ENCODE assay signal across 1 cellular context in the genomic region with DNA sequence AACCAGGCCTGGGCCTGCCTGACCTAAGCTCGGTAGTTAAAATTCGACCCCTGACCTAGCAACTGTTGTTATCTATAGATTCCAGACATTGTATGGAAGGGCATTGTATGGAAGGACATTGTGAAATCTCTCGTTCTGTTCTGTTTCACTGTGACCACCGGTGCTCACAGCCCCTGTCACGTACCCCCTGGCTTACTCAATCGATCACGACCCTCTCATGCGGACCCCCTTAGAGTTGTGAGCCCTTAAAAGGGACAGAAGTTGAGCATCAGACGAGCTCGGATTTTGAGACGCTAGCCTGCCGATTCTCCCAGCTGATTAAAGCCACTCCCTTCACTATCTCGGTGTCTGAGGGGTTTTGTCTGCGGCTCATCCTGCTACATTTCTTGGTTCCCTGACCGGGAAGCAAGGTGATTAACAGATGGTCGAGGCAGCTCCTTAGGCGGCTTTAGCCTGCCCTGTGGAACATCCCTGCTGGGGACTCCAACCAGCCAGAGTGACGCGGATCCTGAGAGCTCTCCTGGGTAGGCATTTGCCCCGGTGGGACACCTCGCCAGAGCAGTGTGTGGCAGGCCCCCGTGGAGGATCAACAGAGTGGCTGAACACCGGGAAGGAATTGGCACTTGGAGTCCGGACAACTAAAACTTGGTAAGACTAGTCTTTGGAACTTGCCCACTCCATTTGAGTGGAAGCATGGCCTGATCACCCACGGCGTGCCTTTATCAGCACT.
TF ChIP-seq lines count a peak whose summit lies in the region.

No MANE protein-coding gene starts in this region.

TF ChIP-seq in K562, 482 proteins besides CTCF, POLR2A, EP300 and RAD21 (continued from another document):
- TF ChIP-seq, protein P1, sequence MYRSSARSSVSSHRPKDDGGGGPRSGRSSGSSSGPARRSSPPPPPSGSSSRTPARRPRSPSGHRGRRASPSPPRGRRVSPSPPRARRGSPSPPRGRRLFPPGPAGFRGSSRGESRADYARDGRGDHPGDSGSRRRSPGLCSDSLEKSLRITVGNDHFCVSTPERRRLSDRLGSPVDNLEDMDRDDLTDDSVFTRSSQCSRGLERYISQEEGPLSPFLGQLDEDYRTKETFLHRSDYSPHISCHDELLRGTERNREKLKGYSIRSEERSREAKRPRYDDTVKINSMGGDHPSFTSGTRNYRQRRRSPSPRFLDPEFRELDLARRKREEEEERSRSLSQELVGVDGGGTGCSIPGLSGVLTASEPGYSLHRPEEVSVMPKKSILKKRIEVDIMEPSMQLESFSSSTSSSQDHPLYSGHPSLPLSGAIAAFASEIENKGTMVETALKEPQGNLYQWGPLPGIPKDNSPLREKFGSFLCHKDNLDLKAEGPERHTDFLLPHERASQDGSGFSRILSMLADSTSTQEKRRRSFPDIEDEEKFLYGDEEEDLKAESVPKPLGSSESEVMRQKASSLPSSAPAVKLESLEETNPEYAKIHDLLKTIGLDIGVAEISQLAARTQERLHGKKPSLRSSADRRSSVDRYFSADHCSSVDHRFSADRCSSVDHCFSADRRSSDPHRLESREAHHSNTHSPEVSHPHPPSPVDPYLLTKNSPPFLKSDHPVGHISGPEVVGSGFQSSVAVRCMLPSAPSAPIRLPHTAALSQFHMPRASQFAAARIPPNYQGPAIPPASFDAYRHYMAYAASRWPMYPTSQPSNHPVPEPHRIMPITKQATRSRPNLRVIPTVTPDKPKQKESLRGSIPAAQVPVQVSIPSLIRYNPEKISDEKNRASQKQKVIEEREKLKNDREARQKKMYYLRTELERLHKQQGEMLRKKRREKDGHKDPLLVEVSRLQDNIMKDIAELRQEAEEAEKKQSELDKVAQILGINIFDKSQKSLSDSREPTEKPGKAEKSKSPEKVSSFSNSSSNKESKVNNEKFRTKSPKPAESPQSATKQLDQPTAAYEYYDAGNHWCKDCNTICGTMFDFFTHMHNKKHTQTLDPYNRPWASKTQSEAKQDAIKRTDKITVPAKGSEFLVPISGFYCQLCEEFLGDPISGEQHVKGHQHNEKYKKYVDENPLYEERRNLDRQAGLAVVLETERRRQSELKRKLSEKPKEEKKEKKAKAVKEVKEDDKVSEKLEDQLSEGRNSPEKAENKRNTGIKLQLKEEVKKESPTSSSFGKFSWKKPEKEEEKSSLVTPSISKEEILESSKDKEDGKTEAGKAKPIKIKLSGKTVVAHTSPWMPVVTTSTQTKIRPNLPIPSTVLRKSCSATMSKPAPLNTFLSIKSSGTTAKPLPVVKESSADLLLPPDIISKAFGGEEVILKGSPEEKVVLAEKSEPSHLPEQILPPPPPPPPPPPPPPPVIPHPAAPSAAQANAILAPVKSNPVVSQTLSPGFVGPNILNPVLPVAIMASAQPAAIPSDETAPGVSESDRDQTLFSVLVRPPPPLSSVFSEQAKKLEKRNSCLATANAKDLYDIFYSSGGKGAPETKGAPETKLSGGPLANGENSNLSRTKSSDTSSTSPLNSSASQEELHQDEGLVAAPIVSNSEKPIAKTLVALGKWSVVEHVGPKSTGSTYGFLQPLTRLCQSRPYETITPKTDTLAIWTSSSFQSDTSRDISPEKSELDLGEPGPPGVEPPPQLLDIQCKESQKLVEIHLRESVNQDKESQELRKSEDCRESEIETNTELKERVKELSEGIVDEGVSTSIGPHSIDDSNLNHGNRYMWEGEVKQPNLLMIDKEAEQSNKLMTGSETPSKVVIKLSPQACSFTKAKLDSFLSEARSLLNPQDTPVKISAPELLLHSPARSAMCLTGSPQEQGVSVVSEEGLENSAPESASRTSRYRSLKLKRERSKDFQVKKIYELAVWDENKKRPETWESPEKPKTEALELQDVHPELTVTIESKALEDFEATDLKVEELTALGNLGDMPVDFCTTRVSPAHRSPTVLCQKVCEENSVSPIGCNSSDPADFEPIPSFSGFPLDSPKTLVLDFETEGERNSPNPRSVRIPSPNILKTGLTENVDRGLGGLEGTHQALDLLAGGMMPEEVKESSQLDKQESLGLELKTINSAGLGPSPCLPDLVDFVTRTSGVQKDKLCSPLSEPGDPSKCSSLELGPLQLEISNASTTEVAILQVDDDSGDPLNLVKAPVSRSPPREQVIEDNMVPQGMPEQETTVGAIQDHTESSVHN (IDR thresholded peaks at IDR 0.05; ENCODE audit: borderline replicate concordance in 1 of 2, low read depth in 1 of 2) = 0 out of 4 replicates have a peak, but pooled peaks of 1 of the 2 experiments have one; percentile 34
- 0 out of 2 replicates have a peak, but pooled peaks have one; percentile 28 for TF ChIP-seq CC2D1A (IDR thresholded peaks at IDR 0.05)
- TF ChIP-seq, protein P2, sequence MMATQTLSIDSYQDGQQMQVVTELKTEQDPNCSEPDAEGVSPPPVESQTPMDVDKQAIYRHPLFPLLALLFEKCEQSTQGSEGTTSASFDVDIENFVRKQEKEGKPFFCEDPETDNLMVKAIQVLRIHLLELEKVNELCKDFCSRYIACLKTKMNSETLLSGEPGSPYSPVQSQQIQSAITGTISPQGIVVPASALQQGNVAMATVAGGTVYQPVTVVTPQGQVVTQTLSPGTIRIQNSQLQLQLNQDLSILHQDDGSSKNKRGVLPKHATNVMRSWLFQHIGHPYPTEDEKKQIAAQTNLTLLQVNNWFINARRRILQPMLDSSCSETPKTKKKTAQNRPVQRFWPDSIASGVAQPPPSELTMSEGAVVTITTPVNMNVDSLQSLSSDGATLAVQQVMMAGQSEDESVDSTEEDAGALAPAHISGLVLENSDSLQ (IDR thresholded peaks at IDR 0.05) = peak; percentile 4; the same call in 1 of the 2 replicates
- TF ChIP-seq TEAD1 (CRISPR knock-in tag; IDR thresholded peaks at IDR 0.05) = peak in 1 of 2 experiments; percentile 27; a peak in 1 of 4 replicates
- TF ChIP-seq, protein P3, sequence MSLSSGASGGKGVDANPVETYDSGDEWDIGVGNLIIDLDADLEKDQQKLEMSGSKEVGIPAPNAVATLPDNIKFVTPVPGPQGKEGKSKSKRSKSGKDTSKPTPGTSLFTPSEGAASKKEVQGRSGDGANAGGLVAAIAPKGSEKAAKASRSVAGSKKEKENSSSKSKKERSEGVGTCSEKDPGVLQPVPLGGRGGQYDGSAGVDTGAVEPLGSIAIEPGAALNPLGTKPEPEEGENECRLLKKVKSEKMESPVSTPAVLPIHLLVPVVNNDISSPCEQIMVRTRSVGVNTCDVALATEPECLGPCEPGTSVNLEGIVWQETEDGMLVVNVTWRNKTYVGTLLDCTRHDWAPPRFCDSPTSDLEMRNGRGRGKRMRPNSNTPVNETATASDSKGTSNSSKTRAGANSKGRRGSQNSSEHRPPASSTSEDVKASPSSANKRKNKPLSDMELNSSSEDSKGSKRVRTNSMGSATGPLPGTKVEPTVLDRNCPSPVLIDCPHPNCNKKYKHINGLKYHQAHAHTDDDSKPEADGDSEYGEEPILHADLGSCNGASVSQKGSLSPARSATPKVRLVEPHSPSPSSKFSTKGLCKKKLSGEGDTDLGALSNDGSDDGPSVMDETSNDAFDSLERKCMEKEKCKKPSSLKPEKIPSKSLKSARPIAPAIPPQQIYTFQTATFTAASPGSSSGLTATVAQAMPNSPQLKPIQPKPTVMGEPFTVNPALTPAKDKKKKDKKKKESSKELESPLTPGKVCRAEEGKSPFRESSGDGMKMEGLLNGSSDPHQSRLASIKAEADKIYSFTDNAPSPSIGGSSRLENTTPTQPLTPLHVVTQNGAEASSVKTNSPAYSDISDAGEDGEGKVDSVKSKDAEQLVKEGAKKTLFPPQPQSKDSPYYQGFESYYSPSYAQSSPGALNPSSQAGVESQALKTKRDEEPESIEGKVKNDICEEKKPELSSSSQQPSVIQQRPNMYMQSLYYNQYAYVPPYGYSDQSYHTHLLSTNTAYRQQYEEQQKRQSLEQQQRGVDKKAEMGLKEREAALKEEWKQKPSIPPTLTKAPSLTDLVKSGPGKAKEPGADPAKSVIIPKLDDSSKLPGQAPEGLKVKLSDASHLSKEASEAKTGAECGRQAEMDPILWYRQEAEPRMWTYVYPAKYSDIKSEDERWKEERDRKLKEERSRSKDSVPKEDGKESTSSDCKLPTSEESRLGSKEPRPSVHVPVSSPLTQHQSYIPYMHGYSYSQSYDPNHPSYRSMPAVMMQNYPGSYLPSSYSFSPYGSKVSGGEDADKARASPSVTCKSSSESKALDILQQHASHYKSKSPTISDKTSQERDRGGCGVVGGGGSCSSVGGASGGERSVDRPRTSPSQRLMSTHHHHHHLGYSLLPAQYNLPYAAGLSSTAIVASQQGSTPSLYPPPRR (CRISPR knock-in tag; IDR thresholded peaks at IDR 0.05; ENCODE audit: borderline replicate concordance) = 0 out of 2 replicates have a peak, but pooled peaks have one; percentile 41
- TF ChIP-seq BCOR (IDR thresholded peaks at IDR 0.05) = peak; percentile 69
- TF ChIP-seq L3MBTL2 (IDR thresholded peaks at IDR 0.05) = peak; percentile 53
- 0 out of 2 replicates have a peak, but pooled peaks have one; percentile 12 for TF ChIP-seq EHMT2 (IDR thresholded peaks at IDR 0.05)
- 0 out of 2 replicates have a peak, but pooled peaks have one; percentile 10 for TF ChIP-seq ZNF24 (IDR thresholded peaks at IDR 0.05)
- 0 out of 2 replicates have a peak, but pooled peaks have one; percentile 8 for TF ChIP-seq STAG1 (CRISPR knock-in tag; IDR thresholded peaks at IDR 0.05; ENCODE audit: borderline replicate concordance)
